In genomic region chr3:42814246-42814645, GRCh38 we compare ENCODE assay signal across 24 cellular contexts. TPM values are rescaled to one million over a fixed set of nuclear protein-coding genes. Genes with fewer than 3 reads are reported as not detected.
"Had no signal": no experiment of that assay in that cellular context is flagged by ENCODE, and none has a peak within 500 bp of the region (broad histone marks: within the 10 kb centered on the region; RNA-seq: fewer than 3 reads in every experiment).

No MANE protein-coding gene starts in this region.

- H3K36me3 ChIP-seq: adrenal gland, SJSA1 had no signal

- H3K27ac ChIP-seq: adrenal gland, SJSA1 had no signal

- H3K27me3 ChIP-seq: adrenal gland, SJSA1 had no signal

- DNase-seq: activated CD4-positive, alpha-beta T cell treated with anti-CD3 and anti-CD28 coated beads for 48 hours; activated CD4-positive, alpha-beta T cell treated with anti-CD3 and anti-CD28 coated beads, Interleukin-2, amount 50 U/mL, for 4 hours; activated CD4-positive, CD25-positive, alpha-beta regulatory T cell treated with anti-CD3 and anti-CD28 coated beads, Interleukin-2, amount 50 U/mL, for 72 hours; activated CD8-positive, alpha-beta memory T cell treated with anti-CD3 and anti-CD28 coated beads, Interleukin-2, amount 50 U/mL, for 48 hours; activated CD8-positive, alpha-beta T cell treated with anti-CD3 and anti-CD28 coated beads, Interleukin-2, amount 10 ng/mL, durations not matched to agents 7 days and 5 days; activated naive CD4-positive, alpha-beta T cell treated with anti-CD3 and anti-CD28 coated beads, Interleukin-2, amount 50 U/mL, for 16 hours; activated naive CD8-positive, alpha-beta T cell treated with anti-CD3 and anti-CD28 coated beads, Interleukin-2, amount 10 ng/mL, durations not matched to agents 7 days and 5 days; activated T-cell treated with anti-CD3 and anti-CD28 coated beads, Interleukin-2, amount 50 U/mL, for 1 hour; adrenal gland; anterior cingulate cortex; central memory CD4-positive, alpha-beta T cell; Karpas-422; MM.1S; NCI-H1105; NCI-H1436 treated with DMSO at 0.1 percent for 48 hours; NCI-H187; NCI-H2081; NCI-H2171; NCI-H226; NCI-H526 treated with DMSO at 0.1 percent for 48 hours; SHP77 had no signal

- H3K4me3 ChIP-seq: adrenal gland, SJSA1 had no signal

- ATAC-seq: activated CD8-positive, alpha-beta T cell treated with anti-CD3 and anti-CD28 coated beads, Interleukin-2, amount 10 ng/mL, durations not matched to agents 7 days and 5 days had no signal

- H3K9me3 ChIP-seq: adrenal gland, SJSA1 had no signal

- H3K4me1 ChIP-seq: adrenal gland, SJSA1 had no signal

RNA-seq across cellular contexts. Expression of gene ACKR2, which starts 5.0 kb away (rescaled TPM):
- total RNA-seq: NCI-H460, RPMI7951, SJSA1 had no signal
